Comparison of ENCODE assay signal across 8 cellular contexts in the genomic region with DNA sequence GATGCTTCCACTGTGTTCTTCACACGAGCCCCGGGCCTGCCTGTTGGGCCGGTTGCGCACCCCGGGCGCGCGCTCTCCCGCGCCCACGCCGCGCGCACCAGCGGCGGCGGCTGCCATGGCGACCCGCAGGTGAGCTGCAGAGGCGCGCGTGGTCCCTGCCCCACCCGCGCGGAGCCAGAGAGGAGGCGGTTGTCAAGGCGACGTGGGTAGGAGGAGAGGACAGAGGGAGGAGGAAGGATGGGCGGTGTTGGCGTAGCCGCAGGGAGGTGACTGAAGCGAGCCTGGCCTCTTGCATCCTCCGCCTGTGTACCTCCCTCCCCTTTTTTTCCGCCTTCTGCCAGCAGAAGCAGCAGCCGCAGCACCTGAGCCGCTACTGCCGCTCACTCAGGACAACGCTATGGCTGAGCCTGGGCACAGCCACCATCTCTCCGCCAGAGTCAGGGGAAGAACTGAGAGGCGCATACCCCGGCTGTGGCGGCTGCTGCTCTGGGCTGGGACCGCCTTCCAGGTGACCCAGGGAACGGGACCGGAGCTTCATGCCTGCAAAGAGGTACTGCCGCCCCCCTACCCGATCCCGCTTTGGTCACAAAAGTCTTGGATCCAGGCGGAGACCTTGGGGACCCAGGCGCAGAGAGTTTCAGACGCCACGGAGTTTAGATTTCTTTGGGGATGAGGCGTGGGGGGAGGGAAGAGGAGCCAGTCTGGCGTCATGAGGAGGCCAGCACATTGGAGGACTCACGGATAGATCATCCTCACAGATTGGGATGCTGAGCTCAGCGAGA. TPM values are rescaled to one million over a fixed set of nuclear protein-coding genes. Genes with fewer than 3 reads are reported as not detected.
DNase-seq lines count a peak whose midpoint lies in the region; ATAC-seq lines count a peak whose summit lies in the region.

A gene with protein sequence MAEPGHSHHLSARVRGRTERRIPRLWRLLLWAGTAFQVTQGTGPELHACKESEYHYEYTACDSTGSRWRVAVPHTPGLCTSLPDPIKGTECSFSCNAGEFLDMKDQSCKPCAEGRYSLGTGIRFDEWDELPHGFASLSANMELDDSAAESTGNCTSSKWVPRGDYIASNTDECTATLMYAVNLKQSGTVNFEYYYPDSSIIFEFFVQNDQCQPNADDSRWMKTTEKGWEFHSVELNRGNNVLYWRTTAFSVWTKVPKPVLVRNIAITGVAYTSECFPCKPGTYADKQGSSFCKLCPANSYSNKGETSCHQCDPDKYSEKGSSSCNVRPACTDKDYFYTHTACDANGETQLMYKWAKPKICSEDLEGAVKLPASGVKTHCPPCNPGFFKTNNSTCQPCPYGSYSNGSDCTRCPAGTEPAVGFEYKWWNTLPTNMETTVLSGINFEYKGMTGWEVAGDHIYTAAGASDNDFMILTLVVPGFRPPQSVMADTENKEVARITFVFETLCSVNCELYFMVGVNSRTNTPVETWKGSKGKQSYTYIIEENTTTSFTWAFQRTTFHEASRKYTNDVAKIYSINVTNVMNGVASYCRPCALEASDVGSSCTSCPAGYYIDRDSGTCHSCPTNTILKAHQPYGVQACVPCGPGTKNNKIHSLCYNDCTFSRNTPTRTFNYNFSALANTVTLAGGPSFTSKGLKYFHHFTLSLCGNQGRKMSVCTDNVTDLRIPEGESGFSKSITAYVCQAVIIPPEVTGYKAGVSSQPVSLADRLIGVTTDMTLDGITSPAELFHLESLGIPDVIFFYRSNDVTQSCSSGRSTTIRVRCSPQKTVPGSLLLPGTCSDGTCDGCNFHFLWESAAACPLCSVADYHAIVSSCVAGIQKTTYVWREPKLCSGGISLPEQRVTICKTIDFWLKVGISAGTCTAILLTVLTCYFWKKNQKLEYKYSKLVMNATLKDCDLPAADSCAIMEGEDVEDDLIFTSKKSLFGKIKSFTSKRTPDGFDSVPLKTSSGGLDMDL (plus strand): TSS at position 329 of the 782 bp plus-strand sequence. CDS start 69 bp downstream, at position 398.

- ATAC-seq in GM18868 (IDR thresholded peaks at IDR 0.05; ENCODE audit: unreplicated experiment) (peak; percentile 62), T-helper 17 cell (peak; percentile 92), GM18909 (IDR thresholded peaks at IDR 0.05; ENCODE audit: poor library complexity, unreplicated experiment) (no peak), GM21447 (IDR thresholded peaks at IDR 0.05; ENCODE audit: unreplicated experiment) (no peak)

- peaks cover 52% of the 10 kb centered on the region for H3K4me1 Mint-ChIP-seq in T-helper 17 cell

- peaks cover 5% of the 10 kb centered on the region for H3K36me3 Mint-ChIP-seq in T-helper 17 cell (ENCODE audit: low read depth)

- H3K27me3 Mint-ChIP-seq in T-helper 17 cell = peaks cover 4% of the 10 kb centered on the region

- no peaks in the 10 kb centered on the region for H3K36me3 ChIP-seq in HUES6 (ENCODE audit: control insufficient read depth, insufficient read depth, low read length)
- no peaks in the 10 kb centered on the region for H3K36me3 ChIP-seq in skeletal muscle satellite cell (ENCODE audit: insufficient read depth, low read length)

- peak within 1 kb of the TSS; percentile 76 for H3K4me2 ChIP-seq in skeletal muscle satellite cell (ENCODE audit: low read length)

- DNase-seq in T-helper 17 cell (peak; percentile 83 to 90 (median 87)), anterior cingulate cortex (lab: John Stamatoyannopoulos, UW) (peak in 50 of 58 donors; percentile 16 to 76 (median 42))

- peak within 1 kb of the TSS; percentile 91 for H3K4me3 Mint-ChIP-seq in T-helper 17 cell

- H3K4me3 ChIP-seq in HUES6 (ENCODE audit: low read depth, low read length) (peak within 1 kb of the TSS; percentile 61), iPS-11a (ENCODE audit: low read depth, low read length) (peak within 1 kb of the TSS; percentile 55), skeletal muscle satellite cell (ENCODE audit: low read length) (peak within 1 kb of the TSS; percentile 61)

- H3K27ac ChIP-seq in HUES6 (ENCODE audit: low read depth, low read length) = no peak within 1 kb of the TSS

- H3K9ac ChIP-seq in HUES6 (ENCODE audit: low read length) (no peak within 1 kb of the TSS), skeletal muscle satellite cell (ENCODE audit: low read depth, low read length) (no peak within 1 kb of the TSS)

- H3K27me3 ChIP-seq in HUES6 (ENCODE audit: control insufficient read depth, insufficient read depth, low read length) (peaks cover 67% of the 10 kb centered on the region), skeletal muscle satellite cell (ENCODE audit: control insufficient read depth, insufficient read depth, low read length) (peaks cover 49% of the 10 kb centered on the region)

- H3K4me1 ChIP-seq in HUES6 (ENCODE audit: control insufficient read depth, insufficient read depth, low read length) (no peaks in the 10 kb centered on the region; the same call in 1 of the 2 replicates), skeletal muscle satellite cell (ENCODE audit: control insufficient read depth, insufficient read depth, low read length) (peaks cover 21% of the 10 kb centered on the region)

- H3K9me3 ChIP-seq in HUES6 (ENCODE audit: control insufficient read depth, insufficient read depth, low read depth, low read length) (no peaks in the 10 kb centered on the region), T-helper 17 cell (ENCODE audit: control insufficient read depth, low read length, poor library complexity, severe bottlenecking) (no peaks in the 10 kb centered on the region), skeletal muscle satellite cell (replicated peaks; ENCODE audit: low read length) (no peaks in the 10 kb centered on the region)

- H3K27ac Mint-ChIP-seq in T-helper 17 cell = peak within 1 kb of the TSS; percentile 100

RNA-seq across cellular contexts. Expression of the gene that starts here (rescaled TPM):
- total RNA-seq in T-helper 17 cell = 10 to 100 TPM; 27.8 to 30.6 TPM
- under 0.01 TPM in 2 replicates for total RNA-seq in skeletal muscle satellite cell (2012; rRNA removed)

Comparison
In these comparisons a context has a peak if more than half of its experiments do, and no peak if none do; other contexts are left out.
1. ATAC-seq: peak in GM18868 (single experiment) and T-helper 17 cell (single experiment); none in GM18909 (single experiment) and GM21447 (single experiment).
2. Peak in every context shown above with its lines, with median percentiles within 50 percentile points of each other: H3K4me3 ChIP-seq.